In genomic region chr9:27339661-27340295, GRCh38 we compare ENCODE assay signal across 18 cellular contexts. TPM values are rescaled to one million over a fixed set of nuclear protein-coding genes. Genes with fewer than 3 reads are reported as not detected.
DNase-seq lines count a peak whose midpoint lies in the region; ATAC-seq lines count a peak whose summit lies in the region.
"Had no signal": no experiment of that assay in that cellular context is flagged by ENCODE, and none has a peak within 500 bp of the region (broad histone marks: within the 10 kb centered on the region; RNA-seq: fewer than 3 reads in every experiment).

No MANE protein-coding gene starts in this region.

- DNase-seq in myocyte (ENCODE audit: low read depth) (peak; percentile 6), substantia nigra (lab: John Stamatoyannopoulos, UW) (peak in 11 of 49 donors; percentile 14 to 45 (median 31)), NOMO-1 treated with dmso at 0.1 percent for 144 hours (lab: John Stamatoyannopoulos, UW; ENCODE audit: unreplicated experiment) (no peak), NCI-H1048 (lab: John Stamatoyannopoulos, UW) (no peak)
- no peak for DNase-seq in activated CD4-positive, alpha-beta T cell treated with anti-CD3 and anti-CD28 coated beads, Interleukin-2, amount 50 U/mL, for 48 hours
- DNase-seq: activated gamma-delta T cell treated with Interleukin-2 at 50 U/mL for 16 hours; brain microvascular endothelial cell; DMS53; effector memory CD8-positive, alpha-beta T cell; NCI-H1694; NCI-H510A treated with DMSO at 0.1 percent for 48 hours had no signal

- H3K27ac ChIP-seq in BLaER1 treated with 17β-estradiol and CSF1 and Interleukin-3, amounts not matched to agents 10 nM and 100 nM, result peak overlapping the region in 3 of 11 experiments; percentile 48 to 83 (median 76); a peak in 4 of 22 replicates
- H3K27ac ChIP-seq in substantia nigra (ENCODE audit: low read depth, low read length, poor library complexity, severe bottlenecking), result peak overlapping the region; percentile 92
- H3K27ac ChIP-seq: brain microvascular endothelial cell, parathyroid adenoma had no signal

- H3K9me3 Mint-ChIP-seq in dendritic cell treated with granulocyte-macrophage colony-stimulating factor and Interleukin-4, amounts not matched to agents 40 ng/mL and 50 ng/mL, for 4 days, result no peaks in the 10 kb centered on the region
- H3K9me3 Mint-ChIP-seq: effector memory CD8-positive, alpha-beta T cell had no signal

- no peaks in the 10 kb centered on the region for H4K20me1 ChIP-seq in BLaER1 treated with 17β-estradiol and CSF1 and Interleukin-3, amounts not matched to agents 10 nM and 100 nM

- H3K4me3 Mint-ChIP-seq in dendritic cell treated with granulocyte-macrophage colony-stimulating factor and Interleukin-4, amounts not matched to agents 40 ng/mL and 50 ng/mL, for 4 days, result peak overlapping the region; percentile 76
- H3K4me3 Mint-ChIP-seq: B cell; effector memory CD8-positive, alpha-beta T cell had no signal

- no peaks in the 10 kb centered on the region for H3K27me3 ChIP-seq in BLaER1 treated with 17β-estradiol and CSF1 and Interleukin-3, amounts not matched to agents 10 nM and 100 nM
- H3K27me3 ChIP-seq: brain microvascular endothelial cell had no signal

- H3K4me1 ChIP-seq in BLaER1 treated with 17β-estradiol and CSF1 and Interleukin-3, amounts not matched to agents 10 nM and 100 nM, result peaks cover 26 to 75% (median 40%) of the 10 kb centered on the region in 10 experiments
- H3K4me1 ChIP-seq: parathyroid adenoma had no signal

- intact Hi-C loops in dendritic cell treated with granulocyte-macrophage colony-stimulating factor and Interleukin-4, amounts not matched to agents 40 ng/mL and 50 ng/mL, for 4 days (cut with micrococcal nuclease), result loop anchor here (10.0 kb wide), 1 partner anchor 375 kb away; no protein-coding TSS in a partner anchor

- peaks cover 0 to 9% (median 0%) of the 10 kb centered on the region in 11 experiments; a peak in 3 of 22 replicates for H3K36me3 ChIP-seq in BLaER1 treated with 17β-estradiol and CSF1 and Interleukin-3, amounts not matched to agents 10 nM and 100 nM
- H3K36me3 ChIP-seq: brain microvascular endothelial cell had no signal

- H3K9ac ChIP-seq in BLaER1 treated with 17β-estradiol and CSF1 and Interleukin-3, amounts not matched to agents 10 nM and 100 nM, result peak overlapping the region in 2 of 11 experiments; percentile 14 to 74; a peak in 3 of 22 replicates
- H3K9ac ChIP-seq: parathyroid adenoma had no signal

- H3K36me3 Mint-ChIP-seq in dendritic cell treated with granulocyte-macrophage colony-stimulating factor and Interleukin-4, amounts not matched to agents 40 ng/mL and 50 ng/mL, for 4 days (ENCODE audit: low read depth), result peaks cover 64% of the 10 kb centered on the region

- H3K4me3 ChIP-seq in BLaER1 treated with 17β-estradiol and CSF1 and Interleukin-3, amounts not matched to agents 10 nM and 100 nM, result no peak overlapping the region

- peak overlapping the region; percentile 94 for H3K27ac Mint-ChIP-seq in dendritic cell treated with granulocyte-macrophage colony-stimulating factor and Interleukin-4, amounts not matched to agents 40 ng/mL and 50 ng/mL, for 4 days
- H3K27ac Mint-ChIP-seq: B cell; effector memory CD8-positive, alpha-beta T cell had no signal

- ATAC-seq in GM21786 (IDR thresholded peaks at IDR 0.05; ENCODE audit: unreplicated experiment), result no peak
- ATAC-seq: effector memory CD8-positive, alpha-beta T cell had no signal

- peak overlapping the region; percentile 48 to 92 (median 62); a peak in 18 of 22 replicates for H3K4me2 ChIP-seq in BLaER1 treated with 17β-estradiol and CSF1 and Interleukin-3, amounts not matched to agents 10 nM and 100 nM

- H3K9me3 ChIP-seq in BLaER1 treated with 17β-estradiol and CSF1 and Interleukin-3, amounts not matched to agents 10 nM and 100 nM (replicated peaks in 1 of 11), result peaks cover 7 to 25% (median 16%) of the 10 kb centered on the region in 11 experiments; a peak in 18 of 22 replicates

- H3K4me1 Mint-ChIP-seq in dendritic cell treated with granulocyte-macrophage colony-stimulating factor and Interleukin-4, amounts not matched to agents 40 ng/mL and 50 ng/mL, for 4 days (ENCODE audit: low read depth), result peaks cover 84% of the 10 kb centered on the region

- H3K27me3 Mint-ChIP-seq in dendritic cell treated with granulocyte-macrophage colony-stimulating factor and Interleukin-4, amounts not matched to agents 40 ng/mL and 50 ng/mL, for 4 days, result no peaks in the 10 kb centered on the region
- H3K27me3 Mint-ChIP-seq: B cell; effector memory CD8-positive, alpha-beta T cell had no signal

RNA-seq across cellular contexts. Expression of gene EQTN, which starts 42.8 kb away (rescaled TPM):
- total RNA-seq in myocyte, result not detected in 2 replicates
- polyA plus RNA-seq in myocyte (2012), result not detected
- total RNA-seq: B cell, LHCN-M2, OCI-LY7 had no signal
